9 cellular contexts compared by ENCODE assay signal in the genomic region with DNA sequence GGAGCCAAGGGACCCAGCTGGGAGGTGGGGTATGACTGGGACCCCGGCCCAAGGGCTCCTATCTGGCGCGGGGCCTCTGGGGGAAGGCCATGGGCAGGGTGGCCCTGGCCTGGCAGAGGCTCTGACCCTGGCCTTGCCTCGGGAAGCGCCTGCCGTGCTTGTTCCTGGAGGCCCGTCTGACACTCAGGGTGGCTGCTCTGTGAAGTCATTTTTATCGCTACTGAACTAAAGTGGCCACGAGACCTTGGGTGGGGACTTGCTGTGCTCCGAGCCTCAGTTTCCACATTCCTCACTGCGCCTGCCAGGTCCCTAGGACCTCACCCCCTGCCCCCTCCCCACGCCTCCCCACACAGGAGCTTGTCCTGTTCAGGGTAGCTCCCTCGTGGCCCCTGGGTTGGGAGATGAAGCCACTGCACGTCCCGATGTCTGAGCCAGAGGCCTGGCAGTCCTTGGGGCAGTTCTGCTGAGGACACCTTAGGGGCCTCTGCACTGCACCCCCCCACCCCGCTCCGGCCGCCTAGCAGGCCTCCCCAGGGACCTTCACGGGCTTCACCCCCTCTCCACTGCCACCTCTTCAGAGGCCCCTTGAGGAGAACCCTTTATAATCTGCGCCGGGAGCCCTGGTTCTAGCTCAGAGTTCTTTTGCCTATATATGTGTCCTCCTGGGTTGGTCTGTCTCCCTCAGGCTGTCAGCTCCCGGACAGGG. TPM values are rescaled to one million over a fixed set of nuclear protein-coding genes. Genes with fewer than 3 reads are reported as not detected.
DNase-seq lines count a peak whose midpoint lies in the region; ATAC-seq and TF ChIP-seq lines count a peak whose summit lies in the region.
"Had no signal": no experiment of that assay in that cellular context is flagged by ENCODE, and none has a peak within 500 bp of the region (broad histone marks: within the 10 kb centered on the region; RNA-seq: fewer than 3 reads in every experiment).

No MANE protein-coding gene starts in this region.

- TF ChIP-seq RAD21 in neural cell (conservative IDR thresholded peaks at IDR 0.05), result no peak

- TF ChIP-seq CTCF in AG04449 (IDR thresholded peaks at IDR 0.05; ENCODE audit: insufficient read depth, low read length, missing control alignments) (no peak), neural cell (IDR thresholded peaks at IDR 0.05; ENCODE audit: poor library complexity, severe bottlenecking) (no peak), A673 (conservative IDR thresholded peaks at IDR 0.05; ENCODE audit: low read depth, low read length) (no peak)

- POLR2A ChIA-PET in AG04449 (lab: Yijun Ruan, JAX), result interaction anchor here (0.6 kb wide), 2 partner anchors 140 to 144 kb away, joined by 3 read pairs; no protein-coding TSS in a partner anchor
- POLR2A ChIA-PET in A673 (lab: Charles Lee; ENCODE audit: low non-redundant PET), result no interaction called here

- H2AFZ ChIP-seq in neural cell (ENCODE audit: low read depth, low read length), result no peak overlapping the region

- DNase-seq in AG04449 (ENCODE audit: low read depth, low spot score) (no peak), epidermal melanocyte (ENCODE audit: insufficient read length, low spot score) (peak; percentile 0), MG63 (no peak), amniotic stem cell (lab: John Stamatoyannopoulos, UW) (no peak), A673 (ENCODE audit: low spot score) (no peak)
- DNase-seq in stimulated activated CD4-positive, alpha-beta T cell treated with anti-CD3 and anti-CD28 coated beads, Interleukin-15, amount 100 ng/mL, for 24 hours, result no peak
- DNase-seq: NCI-H1048 had no signal

- no peaks in the 10 kb centered on the region for H3K9me2 ChIP-seq in neural cell (ENCODE audit: insufficient read depth, low read length)

- peak overlapping the region; percentile 42 for H3K9ac ChIP-seq in neural cell (ENCODE audit: low read length)

- H3K4me3 ChIP-seq in AG04449 (ENCODE audit: low read depth, low read length) (peak overlapping the region; percentile 34), neural cell (ENCODE audit: low read length) (peak overlapping the region; percentile 56), MG63 (no peak overlapping the region), A673 (ENCODE audit: low read depth, low read length, poor library complexity, severe bottlenecking) (no peak overlapping the region)

- peak; percentile 17 for ATAC-seq in HG03442 (IDR thresholded peaks at IDR 0.05; ENCODE audit: unreplicated experiment)

- H3K27ac ChIP-seq in neural cell (ENCODE audit: low read length) (no peak overlapping the region), A673 (ENCODE audit: low read depth, low read length, poor library complexity, severe bottlenecking) (no peak overlapping the region)

- H3K27me3 ChIP-seq in neural cell (ENCODE audit: insufficient read depth, low read depth, low read length) (peaks cover 20% of the 10 kb centered on the region), MG63 (no peaks in the 10 kb centered on the region), A673 (replicated peaks; ENCODE audit: insufficient read depth, low read depth, low read length, poor library complexity) (peaks cover 90% of the 10 kb centered on the region)

- no TSS peak for BruUV-seq in A673 (replicated peaks; lab: Mats Ljungman, UMichigan)

- peaks cover 12% of the 10 kb centered on the region for H3K4me1 ChIP-seq in A673 (ENCODE audit: insufficient read depth, low read length, poor library complexity, severe bottlenecking)

- H3K4me2 ChIP-seq in neural cell (ENCODE audit: low read length), result no peak overlapping the region

- H3K36me3 ChIP-seq in neural cell (ENCODE audit: insufficient read depth, low read length), result no peaks in the 10 kb centered on the region
- no peaks in the 10 kb centered on the region for H3K36me3 ChIP-seq in MG63
- H3K36me3 ChIP-seq in A673 (ENCODE audit: insufficient read depth, low read length, poor library complexity, severe bottlenecking), result no peaks in the 10 kb centered on the region

- H3K79me2 ChIP-seq in neural cell (replicated peaks; ENCODE audit: insufficient read depth, low read length), result peaks cover 4% of the 10 kb centered on the region

- intact Hi-C loops in A673 (cut with micrococcal nuclease; ENCODE audit: unreplicated experiment), result loop anchor here (1.0 to 5.0 kb wide), 3 partner anchors 105 to 528 kb away; no protein-coding TSS in a partner anchor

- H3K9me3 ChIP-seq in neural cell (ENCODE audit: low read length) (no peaks in the 10 kb centered on the region), MG63 (no peaks in the 10 kb centered on the region), A673 (ENCODE audit: low read depth, low read length, poor library complexity, severe bottlenecking) (no peaks in the 10 kb centered on the region)

- CTCF ChIA-PET in AG04449 (lab: Yijun Ruan, JAX) (interaction anchor here (0.6 to 5.1 kb wide), 40 partner anchors 8 to 609 kb away, joined by 3 to 103 read pairs (median 4); no protein-coding TSS in a partner anchor), A673 (lab: Charles Lee) (interaction anchor here (0.6 to 0.9 kb wide), 3 partner anchors 108 to 528 kb away, joined by 3 to 4 read pairs (median 4); no protein-coding TSS in a partner anchor)

- H3F3A ChIP-seq in neural cell (ENCODE audit: insufficient read depth, low read length, poor library complexity, severe bottlenecking), result no peaks in the 10 kb centered on the region

- H4K20me1 ChIP-seq in neural cell (ENCODE audit: insufficient read depth), result no peaks in the 10 kb centered on the region

- TF ChIP-seq EP300 in neural cell (conservative IDR thresholded peaks at IDR 0.05; ENCODE audit: poor library complexity, severe bottlenecking), result no peak

TF ChIP-seq in neural cell, 6 proteins besides CTCF, POLR2A, EP300 and RAD21:
- TF ChIP-seq SMC3 (conservative IDR thresholded peaks at IDR 0.05; ENCODE audit: poor library complexity) (no peak), MXI1 (conservative IDR thresholded peaks at IDR 0.05; ENCODE audit: poor library complexity, severe bottlenecking) (no peak), EZH2 (IDR thresholded peaks at IDR 0.05; ENCODE audit: borderline replicate concordance, insufficient read depth, low read length, poor library complexity, severe bottlenecking) (no peak), REST (IDR thresholded peaks at IDR 0.05; ENCODE audit: borderline replicate concordance) (no peak), TAF1 (IDR thresholded peaks at IDR 0.05; ENCODE audit: low read depth) (no peak), POLR2AphosphoS5 (IDR thresholded peaks at IDR 0.05) (no peak)

RNA-seq across cellular contexts. Expression of gene SORCS2, which starts 0.6 kb away (rescaled TPM):
- 1.0 and 2.6 TPM in 2 replicates for polyA plus RNA-seq in neural cell
- 3.9 and 4.1 TPM in 2 replicates for polyA minus RNA-seq in neural cell
- total RNA-seq in MG63 (2014; rRNA removed; shearing (Covaris generic); ENCODE audit: low replicate concordance), result 0.25 and 1.5 TPM in 2 replicates
- total RNA-seq in A673 (2021), result 0.04 and 0.06 TPM in 2 replicates

Comparison
In these comparisons a context has a peak if more than half of its experiments do, and no peak if none do; other contexts are left out.
1. H3K4me3 ChIP-seq: peak in AG04449 (single experiment) and neural cell (single experiment); none in MG63 (single experiment) and A673 (single experiment).